ENCODE assay signal across 1 cellular context in the genomic region with DNA sequence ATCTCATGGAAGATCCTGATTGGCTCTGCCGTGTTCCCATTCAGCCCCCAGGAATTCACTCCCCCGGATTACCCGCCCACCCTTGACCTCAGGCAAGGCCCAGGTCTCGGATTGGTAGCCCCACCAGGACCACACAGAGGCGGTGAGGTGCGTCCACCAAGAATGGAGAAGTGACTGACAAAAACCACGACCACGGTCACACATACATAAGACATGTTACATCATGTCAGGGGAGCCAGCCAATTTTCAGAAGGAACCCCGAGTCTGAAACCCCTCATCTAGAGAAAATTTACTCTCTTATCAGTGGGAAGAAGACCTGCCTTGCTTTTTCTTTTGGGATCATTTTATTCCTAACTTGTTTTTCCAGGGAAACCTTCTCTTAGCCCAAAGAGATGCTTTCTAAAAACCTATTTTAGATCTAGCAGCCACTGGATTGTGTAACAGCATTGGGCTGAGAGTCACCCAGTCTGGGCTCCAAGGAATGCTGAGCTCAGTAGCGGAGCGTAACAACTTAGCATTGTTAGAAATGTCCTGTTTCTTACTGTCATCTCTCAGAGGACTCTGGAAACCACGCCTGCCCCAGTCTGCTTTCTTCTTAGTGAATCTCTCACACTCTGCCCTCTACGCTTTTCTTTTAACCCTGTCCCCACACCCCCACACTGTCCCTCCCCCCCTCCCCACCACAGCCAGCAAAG.
A peak's percentile ranks its signal among the peaks of the same experiment; 100 is the strongest.
TF ChIP-seq lines count a peak whose summit lies in the region.

No MANE protein-coding gene starts in this region.

TF ChIP-seq in GM12878, 131 proteins besides CTCF, POLR2A, EP300 and RAD21 (continued from another document and continues in another):
- TF ChIP-seq RELB (IDR thresholded peaks at IDR 0.05; ENCODE audit: low read depth) (no peak), BCL3 (IDR thresholded peaks at IDR 0.05; ENCODE audit: borderline replicate concordance, insufficient read depth, low read depth, low read length, poor library complexity, severe bottlenecking) (no peak), TAF1 (IDR thresholded peaks at IDR 0.05; ENCODE audit: borderline replicate concordance, low read depth, low read length) (no peak), CHD2 (IDR thresholded peaks at IDR 0.05; ENCODE audit: borderline replicate concordance, low read depth, low read length) (no peak), MTA3 (IDR thresholded peaks at IDR 0.05; ENCODE audit: borderline replicate concordance, low read length) (no peak), ESRRA (IDR thresholded peaks at IDR 0.05; ENCODE audit: low read length) (no peak), BHLHE40 (IDR thresholded peaks at IDR 0.05; ENCODE audit: borderline replicate concordance in 1 of 2, low read depth in 2 of 2, low read length in 1 of 2) (no peak), RBBP5 (conservative IDR thresholded peaks at IDR 0.05) (no peak), CUX1 (IDR thresholded peaks at IDR 0.05; ENCODE audit: insufficient replicate concordance, low read depth, low read length) (no peak), KDM1A (IDR thresholded peaks at IDR 0.05; ENCODE audit: borderline replicate concordance) (no peak), BRCA1 (IDR thresholded peaks at IDR 0.05; ENCODE audit: low read depth, low read length) (no peak), ATF7 (IDR thresholded peaks at IDR 0.05; ENCODE audit: low read depth) (peak; percentile 53), MEF2A (IDR thresholded peaks at IDR 0.05; ENCODE audit: insufficient read depth, low read depth, low read length) (no peak), NFXL1 (IDR thresholded peaks at IDR 0.05; ENCODE audit: borderline replicate concordance) (no peak), IRF4 (IDR thresholded peaks at IDR 0.05; ENCODE audit: low read depth, low read length) (no peak), KAT2A (conservative IDR thresholded peaks at IDR 0.05; ENCODE audit: control insufficient read depth, low read depth, low read length) (no peak), IKZF1 (conservative IDR thresholded peaks at IDR 0.05) (peak; percentile 18; the same call in 1 of the 2 replicates), ATF2 (IDR thresholded peaks at IDR 0.05; ENCODE audit: low read length) (0 out of 2 replicates have a peak, but pooled peaks have one; percentile 13), EED (IDR thresholded peaks at IDR 0.05; ENCODE audit: low read depth) (no peak; the same call in 1 of the 2 replicates), SIX5 (IDR thresholded peaks at IDR 0.05; ENCODE audit: low read depth, low read length, severe bottlenecking) (no peak), ASH2L (IDR thresholded peaks at IDR 0.05; ENCODE audit: borderline replicate concordance, low read depth) (no peak), ZSCAN29 (IDR thresholded peaks at IDR 0.05) (no peak), BCL11A (IDR thresholded peaks at IDR 0.05; ENCODE audit: low read depth, low read length) (0 out of 2 replicates have a peak, but pooled peaks have one; percentile 14), EGR1 (IDR thresholded peaks at IDR 0.05; ENCODE audit: borderline replicate concordance in 1 of 2, low read depth in 2 of 2, low read length in 2 of 2) (peak in 1 of 2 experiments; percentile 42; a peak in 1 of 3 replicates), SMARCA5 (IDR thresholded peaks at IDR 0.05) (no peak), CREB1 (IDR thresholded peaks at IDR 0.05; ENCODE audit: low read depth) (0 out of 2 replicates have a peak, but pooled peaks have one; percentile 19), FOXM1 (IDR thresholded peaks at IDR 0.05; ENCODE audit: low read depth, low read length) (no peak), IKZF2 (IDR thresholded peaks at IDR 0.05) (peak in 1 of 2 experiments; percentile 52; a peak in 2 of 4 replicates), STAT3 (IDR thresholded peaks at IDR 0.05; ENCODE audit: low read depth, low read length) (no peak), RUNX3 (IDR thresholded peaks at IDR 0.05; ENCODE audit: low read length) (peak; percentile 77), MYB (IDR thresholded peaks at IDR 0.05; ENCODE audit: borderline replicate concordance, low read depth, low read length) (no peak), SUPT20H (IDR thresholded peaks at IDR 0.05; ENCODE audit: borderline replicate concordance, control insufficient read depth, low read depth, low read length) (no peak), MTA2 (IDR thresholded peaks at IDR 0.05; ENCODE audit: low read depth) (0 out of 2 replicates have a peak, but pooled peaks have one; percentile 15), SP1 (IDR thresholded peaks at IDR 0.05; ENCODE audit: low read depth, low read length) (no peak), ZNF207 (IDR thresholded peaks at IDR 0.05; ENCODE audit: borderline replicate concordance) (no peak), TCF7 (IDR thresholded peaks at IDR 0.05; ENCODE audit: borderline replicate concordance) (no peak), CHD4 (IDR thresholded peaks at IDR 0.05) (no peak), BMI1 (IDR thresholded peaks at IDR 0.05; ENCODE audit: borderline replicate concordance) (no peak), SRF (IDR thresholded peaks at IDR 0.05; ENCODE audit: low read depth in 2 of 2, low read length in 2 of 2) (0 out of 4 replicates have a peak, but pooled peaks of 1 of the 2 experiments have one; percentile 30), GATAD2B (conservative IDR thresholded peaks at IDR 0.05; ENCODE audit: low read depth) (no peak), NR2C2 (IDR thresholded peaks at IDR 0.05; ENCODE audit: borderline replicate concordance, control insufficient read depth, insufficient read length, low read depth) (no peak), E2F4 (IDR thresholded peaks at IDR 0.05; ENCODE audit: low read depth, low read length) (no peak), DPF2 (IDR thresholded peaks at IDR 0.05) (no peak), ZZZ3 (IDR thresholded peaks at IDR 0.05; ENCODE audit: control insufficient read depth, insufficient read length, low read depth) (no peak), CREM (IDR thresholded peaks at IDR 0.05; ENCODE audit: low read depth) (peak; percentile 19; the same call in 1 of the 2 replicates)
- TF ChIP-seq, protein P1, sequence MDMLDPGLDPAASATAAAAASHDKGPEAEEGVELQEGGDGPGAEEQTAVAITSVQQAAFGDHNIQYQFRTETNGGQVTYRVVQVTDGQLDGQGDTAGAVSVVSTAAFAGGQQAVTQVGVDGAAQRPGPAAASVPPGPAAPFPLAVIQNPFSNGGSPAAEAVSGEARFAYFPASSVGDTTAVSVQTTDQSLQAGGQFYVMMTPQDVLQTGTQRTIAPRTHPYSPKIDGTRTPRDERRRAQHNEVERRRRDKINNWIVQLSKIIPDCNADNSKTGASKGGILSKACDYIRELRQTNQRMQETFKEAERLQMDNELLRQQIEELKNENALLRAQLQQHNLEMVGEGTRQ (IDR thresholded peaks at IDR 0.05; ENCODE audit: borderline replicate concordance, low read depth, low read length) = no peak
- TF ChIP-seq, protein P2, sequence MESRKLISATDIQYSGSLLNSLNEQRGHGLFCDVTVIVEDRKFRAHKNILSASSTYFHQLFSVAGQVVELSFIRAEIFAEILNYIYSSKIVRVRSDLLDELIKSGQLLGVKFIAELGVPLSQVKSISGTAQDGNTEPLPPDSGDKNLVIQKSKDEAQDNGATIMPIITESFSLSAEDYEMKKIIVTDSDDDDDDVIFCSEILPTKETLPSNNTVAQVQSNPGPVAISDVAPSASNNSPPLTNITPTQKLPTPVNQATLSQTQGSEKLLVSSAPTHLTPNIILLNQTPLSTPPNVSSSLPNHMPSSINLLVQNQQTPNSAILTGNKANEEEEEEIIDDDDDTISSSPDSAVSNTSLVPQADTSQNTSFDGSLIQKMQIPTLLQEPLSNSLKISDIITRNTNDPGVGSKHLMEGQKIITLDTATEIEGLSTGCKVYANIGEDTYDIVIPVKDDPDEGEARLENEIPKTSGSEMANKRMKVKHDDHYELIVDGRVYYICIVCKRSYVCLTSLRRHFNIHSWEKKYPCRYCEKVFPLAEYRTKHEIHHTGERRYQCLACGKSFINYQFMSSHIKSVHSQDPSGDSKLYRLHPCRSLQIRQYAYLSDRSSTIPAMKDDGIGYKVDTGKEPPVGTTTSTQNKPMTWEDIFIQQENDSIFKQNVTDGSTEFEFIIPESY (IDR thresholded peaks at IDR 0.05) = no peak
- TF ChIP-seq, protein P3, sequence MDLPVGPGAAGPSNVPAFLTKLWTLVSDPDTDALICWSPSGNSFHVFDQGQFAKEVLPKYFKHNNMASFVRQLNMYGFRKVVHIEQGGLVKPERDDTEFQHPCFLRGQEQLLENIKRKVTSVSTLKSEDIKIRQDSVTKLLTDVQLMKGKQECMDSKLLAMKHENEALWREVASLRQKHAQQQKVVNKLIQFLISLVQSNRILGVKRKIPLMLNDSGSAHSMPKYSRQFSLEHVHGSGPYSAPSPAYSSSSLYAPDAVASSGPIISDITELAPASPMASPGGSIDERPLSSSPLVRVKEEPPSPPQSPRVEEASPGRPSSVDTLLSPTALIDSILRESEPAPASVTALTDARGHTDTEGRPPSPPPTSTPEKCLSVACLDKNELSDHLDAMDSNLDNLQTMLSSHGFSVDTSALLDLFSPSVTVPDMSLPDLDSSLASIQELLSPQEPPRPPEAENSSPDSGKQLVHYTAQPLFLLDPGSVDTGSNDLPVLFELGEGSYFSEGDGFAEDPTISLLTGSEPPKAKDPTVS (IDR thresholded peaks at IDR 0.05; ENCODE audit: low read depth, low read length) = no peak
